Comparison of ENCODE assay signal across 27 cellular contexts in the genomic region with DNA sequence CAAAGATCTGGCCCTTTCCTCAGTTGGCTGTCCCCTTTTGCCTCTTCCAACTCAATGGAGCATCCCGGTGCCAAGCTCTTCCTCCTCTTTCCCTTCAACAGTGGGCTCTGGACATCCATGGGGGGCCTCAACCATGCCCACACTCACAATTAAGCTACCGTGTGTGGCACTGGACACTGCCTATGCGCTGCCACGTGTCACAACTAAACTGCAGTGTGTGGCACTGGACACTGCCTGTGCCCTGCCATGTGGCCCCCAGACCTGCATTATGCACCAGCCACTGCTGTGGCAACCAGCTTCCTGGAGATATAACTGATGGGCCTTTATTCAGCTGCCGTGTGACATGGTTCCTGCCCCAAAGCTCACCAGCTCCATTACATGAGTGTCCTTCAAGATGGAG.
"Had no signal": no experiment of that assay in that cellular context is flagged by ENCODE, and none has a peak within 500 bp of the region (broad histone marks: within the 10 kb centered on the region; RNA-seq: fewer than 3 reads in every experiment).

No MANE protein-coding gene starts in this region.

- H3K9me3 ChIP-seq: ovary, psoas muscle, right lobe of liver, sigmoid colon, stomach, thoracic aorta, thyroid gland, upper lobe of left lung, uterus had no signal

- H3K4me3 ChIP-seq: ovary, psoas muscle, right lobe of liver, sigmoid colon, stomach, thoracic aorta, thyroid gland, tibial nerve, upper lobe of left lung, uterus had no signal

- H3K27ac Mint-ChIP-seq: naive B cell; naive thymus-derived CD8-positive, alpha-beta T cell; natural killer cell treated with Interleukin-12 subunit alpha and Interleukin-12 subunit beta and Interleukin-15 and Interleukin-18, amount 100 ng/mL, for 72 hours; progenitor cell of endocrine pancreas; stimulated activated effector memory CD8-positive, alpha-beta T cell treated with anti-CD3 and anti-CD28 coated beads, Interleukin-12 subunit alpha, Interleukin-12 subunit beta, amount 100 ng/mL, for 72 hours; stimulated activated naive B cell treated with anti-CD40 and anti-IgM and Interleukin-4, amounts not matched to agents 10 μg/mL and 1 μg/mL and 100 μg/mL, for 72 hours; stimulated activated naive CD8-positive, alpha-beta T cell treated with anti-CD3 and anti-CD28 coated beads, Interleukin-15, Interleukin-2, amounts not matched to agents 100 ng/mL and 50 ng/mL, for 24 hours had no signal

- DNase-seq: naive B cell; naive thymus-derived CD8-positive, alpha-beta T cell; occipital lobe; ovary; psoas muscle; right cardiac atrium; right lobe of liver; sigmoid colon; small intestine; stimulated activated CD4-positive, alpha-beta T cell treated with anti-CD3 and anti-CD28 coated beads, Interleukin-15, amount 100 ng/mL, for 24 hours; stimulated activated CD4-positive, alpha-beta T cell treated with anti-CD3 and anti-CD28 coated beads, Interleukin-2, amount 100 ng/mL, for 24 hours; stimulated activated CD4-positive, alpha-beta T cell treated with anti-CD3 and anti-CD28 coated beads, Interleukin-2, amount 100 ng/mL, for 48 hours; stimulated activated CD4-positive, alpha-beta T cell treated with anti-CD3 and anti-CD28 coated beads, Interleukin-4, amount 100 ng/mL, for 24 hours; stimulated activated naive B cell treated with anti-CD40 and anti-IgM and Interleukin-4, amounts not matched to agents 10 μg/mL and 1 μg/mL and 100 μg/mL, for 72 hours; stimulated activated naive CD4-positive, alpha-beta T cell treated with Interleukin-2 at 50 U/mL for 16 hours; stomach; thyroid gland; trophoblast cell; upper lobe of left lung; uterus had no signal

- H3K79me2 ChIP-seq: parathyroid adenoma had no signal

- H3K27ac ChIP-seq: ovary, parathyroid adenoma, psoas muscle, right lobe of liver, sigmoid colon, stomach, thoracic aorta, thyroid gland, upper lobe of left lung, uterus had no signal

- H3K36me3 Mint-ChIP-seq: naive B cell; naive thymus-derived CD8-positive, alpha-beta T cell; natural killer cell treated with Interleukin-12 subunit alpha and Interleukin-12 subunit beta and Interleukin-15 and Interleukin-18, amount 100 ng/mL, for 72 hours; stimulated activated effector memory CD8-positive, alpha-beta T cell treated with anti-CD3 and anti-CD28 coated beads, Interleukin-12 subunit alpha, Interleukin-12 subunit beta, amount 100 ng/mL, for 72 hours; stimulated activated naive B cell treated with anti-CD40 and anti-IgM and Interleukin-4, amounts not matched to agents 10 μg/mL and 1 μg/mL and 100 μg/mL, for 72 hours had no signal

- H3K4me3 Mint-ChIP-seq: naive B cell; naive thymus-derived CD8-positive, alpha-beta T cell; natural killer cell treated with Interleukin-12 subunit alpha and Interleukin-12 subunit beta and Interleukin-15 and Interleukin-18, amount 100 ng/mL, for 72 hours; stimulated activated effector memory CD8-positive, alpha-beta T cell treated with anti-CD3 and anti-CD28 coated beads, Interleukin-12 subunit alpha, Interleukin-12 subunit beta, amount 100 ng/mL, for 72 hours; stimulated activated naive B cell treated with anti-CD40 and anti-IgM and Interleukin-4, amounts not matched to agents 10 μg/mL and 1 μg/mL and 100 μg/mL, for 72 hours; stimulated activated naive CD8-positive, alpha-beta T cell treated with anti-CD3 and anti-CD28 coated beads, Interleukin-15, Interleukin-2, amounts not matched to agents 100 ng/mL and 50 ng/mL, for 24 hours had no signal

- H3K4me1 Mint-ChIP-seq: naive B cell; stimulated activated effector memory CD8-positive, alpha-beta T cell treated with anti-CD3 and anti-CD28 coated beads, Interleukin-12 subunit alpha, Interleukin-12 subunit beta, amount 100 ng/mL, for 72 hours; stimulated activated naive B cell treated with anti-CD40 and anti-IgM and Interleukin-4, amounts not matched to agents 10 μg/mL and 1 μg/mL and 100 μg/mL, for 72 hours had no signal

- H3K27me3 ChIP-seq: ovary, right lobe of liver, sigmoid colon, stomach, thyroid gland, tibial nerve, upper lobe of left lung, uterus had no signal

- H3K9me3 Mint-ChIP-seq: natural killer cell treated with Interleukin-12 subunit alpha and Interleukin-12 subunit beta and Interleukin-15 and Interleukin-18, amount 100 ng/mL, for 72 hours; stimulated activated naive B cell treated with anti-CD40 and anti-IgM and Interleukin-4, amounts not matched to agents 10 μg/mL and 1 μg/mL and 100 μg/mL, for 72 hours; stimulated activated naive CD8-positive, alpha-beta T cell treated with anti-CD3 and anti-CD28 coated beads, Interleukin-15, Interleukin-2, amounts not matched to agents 100 ng/mL and 50 ng/mL, for 24 hours had no signal

- H3K36me3 ChIP-seq: ovary, right lobe of liver, sigmoid colon, stomach, thoracic aorta, thyroid gland, tibial nerve, upper lobe of left lung, uterus had no signal

- H3K4me1 ChIP-seq: parathyroid adenoma, psoas muscle, right lobe of liver, sigmoid colon, stomach, thyroid gland, tibial nerve, upper lobe of left lung, uterus had no signal

- FAIRE-seq: small intestine had no signal

- ATAC-seq: naive thymus-derived CD8-positive, alpha-beta T cell; psoas muscle; right cardiac atrium; stimulated activated effector memory CD8-positive, alpha-beta T cell treated with anti-CD3 and anti-CD28 coated beads, Interleukin-12 subunit alpha, Interleukin-12 subunit beta, amount 100 ng/mL, for 72 hours; stimulated activated naive B cell treated with anti-CD40 and anti-IgM and Interleukin-4, amounts not matched to agents 10 μg/mL and 1 μg/mL and 100 μg/mL, for 72 hours had no signal

- H3K9ac ChIP-seq: parathyroid adenoma had no signal

- H2AFZ ChIP-seq: parathyroid adenoma had no signal
